In genomic region chr18:48780151-48781001, GRCh38 we compare ENCODE assay signal across 1 cellular context.
TF ChIP-seq lines count a peak whose summit lies in the region.

No MANE protein-coding gene starts in this region.

TF ChIP-seq in HepG2, 621 proteins besides CTCF, POLR2A, EP300 and RAD21 (continued from another document):
- TF ChIP-seq, protein P1, sequence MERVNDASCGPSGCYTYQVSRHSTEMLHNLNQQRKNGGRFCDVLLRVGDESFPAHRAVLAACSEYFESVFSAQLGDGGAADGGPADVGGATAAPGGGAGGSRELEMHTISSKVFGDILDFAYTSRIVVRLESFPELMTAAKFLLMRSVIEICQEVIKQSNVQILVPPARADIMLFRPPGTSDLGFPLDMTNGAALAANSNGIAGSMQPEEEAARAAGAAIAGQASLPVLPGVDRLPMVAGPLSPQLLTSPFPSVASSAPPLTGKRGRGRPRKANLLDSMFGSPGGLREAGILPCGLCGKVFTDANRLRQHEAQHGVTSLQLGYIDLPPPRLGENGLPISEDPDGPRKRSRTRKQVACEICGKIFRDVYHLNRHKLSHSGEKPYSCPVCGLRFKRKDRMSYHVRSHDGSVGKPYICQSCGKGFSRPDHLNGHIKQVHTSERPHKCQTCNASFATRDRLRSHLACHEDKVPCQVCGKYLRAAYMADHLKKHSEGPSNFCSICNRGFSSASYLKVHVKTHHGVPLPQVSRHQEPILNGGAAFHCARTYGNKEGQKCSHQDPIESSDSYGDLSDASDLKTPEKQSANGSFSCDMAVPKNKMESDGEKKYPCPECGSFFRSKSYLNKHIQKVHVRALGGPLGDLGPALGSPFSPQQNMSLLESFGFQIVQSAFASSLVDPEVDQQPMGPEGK (CRISPR knock-in tag; IDR thresholded peaks at IDR 0.05): no peak
- TF ChIP-seq NCOA1 (CRISPR knock-in tag; IDR thresholded peaks at IDR 0.05) (0 out of 2 replicates have a peak, but pooled peaks have one; percentile 27), BRF2 (CRISPR knock-in tag; IDR thresholded peaks at IDR 0.05) (0 out of 2 replicates have a peak, but pooled peaks have one; percentile 29), ZNF850 (CRISPR knock-in tag; conservative IDR thresholded peaks at IDR 0.05) (0 out of 2 replicates have a peak, but pooled peaks have one; percentile 9), TIGD3 (CRISPR knock-in tag; IDR thresholded peaks at IDR 0.05; ENCODE audit: borderline replicate concordance) (no peak), CAMTA2 (CRISPR knock-in tag; IDR thresholded peaks at IDR 0.05; ENCODE audit: borderline replicate concordance) (no peak), HNRNPL (IDR thresholded peaks at IDR 0.05; ENCODE audit: low read depth, low read length) (no peak), ZMYM3 (CRISPR knock-in tag; IDR thresholded peaks at IDR 0.05) (0 out of 2 replicates have a peak, but pooled peaks have one; percentile 13), ZMAT3 (CRISPR knock-in tag; conservative IDR thresholded peaks at IDR 0.05) (no peak), AHDC1 (CRISPR knock-in tag; IDR thresholded peaks at IDR 0.05; ENCODE audit: borderline replicate concordance) (0 out of 2 replicates have a peak, but pooled peaks have one; percentile 1), NFE2L2 (IDR thresholded peaks at IDR 0.05; ENCODE audit: low read length) (no peak), ZBTB3 (CRISPR knock-in tag; IDR thresholded peaks at IDR 0.05; ENCODE audit: borderline replicate concordance, low read depth) (no peak), ZBTB38 (CRISPR knock-in tag; IDR thresholded peaks at IDR 0.05) (peak; percentile 61), DPF2 (CRISPR knock-in tag; IDR thresholded peaks at IDR 0.05; ENCODE audit: borderline replicate concordance, low read depth) (no peak), ZBTB42 (CRISPR knock-in tag; IDR thresholded peaks at IDR 0.05) (no peak), ZNF782 (CRISPR knock-in tag; IDR thresholded peaks at IDR 0.05; ENCODE audit: borderline replicate concordance) (no peak), ZFP36L1 (CRISPR knock-in tag; IDR thresholded peaks at IDR 0.05) (no peak), ZNF446 (CRISPR knock-in tag; IDR thresholded peaks at IDR 0.05) (no peak), SNRNP70 (IDR thresholded peaks at IDR 0.05; ENCODE audit: low read depth, low read length) (no peak)
- TF ChIP-seq, protein P2, sequence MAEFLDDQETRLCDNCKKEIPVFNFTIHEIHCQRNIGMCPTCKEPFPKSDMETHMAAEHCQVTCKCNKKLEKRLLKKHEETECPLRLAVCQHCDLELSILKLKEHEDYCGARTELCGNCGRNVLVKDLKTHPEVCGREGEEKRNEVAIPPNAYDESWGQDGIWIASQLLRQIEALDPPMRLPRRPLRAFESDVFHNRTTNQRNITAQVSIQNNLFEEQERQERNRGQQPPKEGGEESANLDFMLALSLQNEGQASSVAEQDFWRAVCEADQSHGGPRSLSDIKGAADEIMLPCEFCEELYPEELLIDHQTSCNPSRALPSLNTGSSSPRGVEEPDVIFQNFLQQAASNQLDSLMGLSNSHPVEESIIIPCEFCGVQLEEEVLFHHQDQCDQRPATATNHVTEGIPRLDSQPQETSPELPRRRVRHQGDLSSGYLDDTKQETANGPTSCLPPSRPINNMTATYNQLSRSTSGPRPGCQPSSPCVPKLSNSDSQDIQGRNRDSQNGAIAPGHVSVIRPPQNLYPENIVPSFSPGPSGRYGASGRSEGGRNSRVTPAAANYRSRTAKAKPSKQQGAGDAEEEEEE (CRISPR knock-in tag; IDR thresholded peaks at IDR 0.05; ENCODE audit: borderline replicate concordance): no peak
- TF ChIP-seq, protein P3, sequence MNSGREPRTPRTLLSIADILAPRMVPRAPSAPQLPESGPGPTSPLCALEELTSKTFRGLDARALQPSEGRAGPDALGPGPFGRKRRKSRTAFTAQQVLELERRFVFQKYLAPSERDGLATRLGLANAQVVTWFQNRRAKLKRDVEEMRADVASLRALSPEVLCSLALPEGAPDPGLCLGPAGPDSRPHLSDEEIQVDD (CRISPR knock-in tag; IDR thresholded peaks at IDR 0.05; ENCODE audit: borderline replicate concordance): 0 out of 2 replicates have a peak, but pooled peaks have one; percentile 17
